7 cellular contexts compared by ENCODE assay signal in the genomic region with DNA sequence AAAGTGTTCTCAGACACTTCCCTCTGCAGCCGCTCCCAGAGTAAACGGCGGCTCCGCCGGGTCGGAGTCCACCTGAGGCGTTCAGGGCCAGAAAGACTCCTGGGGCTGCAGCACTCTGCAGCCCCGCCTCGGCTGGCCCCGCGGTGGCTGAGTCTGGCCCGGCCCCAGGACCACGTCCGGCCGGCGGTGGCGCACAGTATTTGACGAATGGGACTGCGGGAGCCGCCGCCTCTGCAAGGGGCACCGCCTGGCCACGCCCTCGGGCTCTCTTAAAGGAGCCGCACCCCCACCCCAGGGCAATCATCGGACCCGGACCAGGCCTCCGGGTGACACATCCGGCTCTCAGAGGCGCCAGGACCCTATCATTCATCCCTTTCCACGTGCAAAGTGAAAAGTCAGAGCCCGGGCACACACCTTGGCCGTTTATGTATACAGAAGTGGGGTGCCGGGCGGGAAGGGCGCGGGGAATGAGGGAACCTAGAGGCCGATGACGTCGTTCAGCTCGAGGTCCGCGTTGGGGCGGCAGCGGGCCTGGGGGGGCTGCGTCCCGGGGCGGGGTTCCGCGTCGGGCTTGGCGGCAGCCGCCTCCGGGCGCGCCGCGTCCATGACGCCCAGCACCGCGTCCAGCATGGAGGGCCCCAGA. TPM values are rescaled to one million over a fixed set of nuclear protein-coding genes. Genes with fewer than 3 reads are reported as not detected.
A peak's percentile ranks its signal among the peaks of the same experiment; 100 is the strongest.
DNase-seq lines count a peak whose midpoint lies in the region; ATAC-seq and TF ChIP-seq lines count a peak whose summit lies in the region.

No MANE protein-coding gene starts in this region.

- H3K36me3 Mint-ChIP-seq in HFFc6 (ENCODE audit: low read depth) = peaks cover 19% of the 10 kb centered on the region

- TF ChIP-seq CTCF in HFFc6 (IDR thresholded peaks at IDR 0.05) = no peak; the same call in 1 of the 2 replicates
- TF ChIP-seq CTCF in astrocyte of the spinal cord (IDR thresholded peaks at IDR 0.05; ENCODE audit: low read depth, low read length) = no peak

- peak; percentile 76 for TF ChIP-seq POLR2A in GM15510 (IDR thresholded peaks at IDR 0.05; ENCODE audit: borderline replicate concordance, extremely low read depth, insufficient read length)

- H3K27ac Mint-ChIP-seq in HFFc6 = peak overlapping the region; percentile 96

- peaks cover 26% of the 10 kb centered on the region for H3K27me3 Mint-ChIP-seq in HFFc6 (ENCODE audit: insufficient read depth)

- peak; percentile 70 for DNase-seq in HFFc6
- DNase-seq in MV-4-11 (lab: John Stamatoyannopoulos, UW) = peak; percentile 92
- DNase-seq in T-helper 9 cell = peak; percentile 50
- peak; percentile 90 for DNase-seq in astrocyte of the spinal cord (ENCODE audit: low read depth, low spot score)
- DNase-seq in iPS DF 19.7 (ENCODE audit: low read depth, low spot score) = peak; percentile 59
- peak; percentile 93 for DNase-seq in sciatic nerve (ENCODE audit: low spot score)

- intact Hi-C loops in sciatic nerve (cut with DNase I) = loop anchor here (5.0 kb wide), 1 partner anchor 438 kb away; no protein-coding TSS in a partner anchor

- H3K4me3 ChIP-seq in astrocyte of the spinal cord (ENCODE audit: low read depth, low read length) = peak overlapping the region; percentile 43

- peak; percentile 82 for ATAC-seq in sciatic nerve

- H3K4me3 Mint-ChIP-seq in HFFc6 = peak overlapping the region; percentile 91

- H3K4me1 Mint-ChIP-seq in HFFc6 (ENCODE audit: low read depth) = peaks cover 29% of the 10 kb centered on the region

- in situ Hi-C loops in astrocyte of the spinal cord (cut with HindIII; ENCODE audit: low sequenced_read_pairs) = no loop called here

- H3K9me3 Mint-ChIP-seq in HFFc6 = peaks cover 9% of the 10 kb centered on the region

RNA-seq across cellular contexts. Expression of gene LENG9, which starts 1.2 kb away (rescaled TPM):
- total RNA-seq in HFFc6 (2021; fragmentation: NEBNext Ultra II Directional; extraction: Animal tissue kit (Norgen Biotek cat#: 25700)) = 1 to 10 TPM; 3.0 to 4.0 (median 3.6) TPM
- 6.0 TPM for total RNA-seq in sciatic nerve

RNA-seq across cellular contexts. Expression of gene CDC42EP5, which starts 8.4 kb away (rescaled TPM):
- total RNA-seq in HFFc6 (2021; fragmentation: NEBNext Ultra II Directional; extraction: Animal tissue kit (Norgen Biotek cat#: 25700)) = 10 to 100 TPM; 45.9 to 70.5 (median 56.9) TPM
- total RNA-seq in sciatic nerve = 52.8 TPM

RNA-seq across cellular contexts. Expression of gene LENG8, which starts 15.7 kb away (rescaled TPM):
- total RNA-seq in HFFc6 (2021; fragmentation: NEBNext Ultra II Directional; extraction: Animal tissue kit (Norgen Biotek cat#: 25700)) = 10 to 100 TPM; 70.7 to 76.5 (median 74.0) TPM
- 305 TPM for total RNA-seq in sciatic nerve

RNA-seq across cellular contexts. Expression of gene LAIR2, which starts 37.9 kb away (rescaled TPM):
- not detected for total RNA-seq in HFFc6 (2021; fragmentation: NEBNext Ultra II Directional; extraction: Animal tissue kit (Norgen Biotek cat#: 25700))
- total RNA-seq in sciatic nerve = 1.1 TPM

RNA-seq across cellular contexts. Expression of gene TTYH1, which starts 49.5 kb away (rescaled TPM):
- under 1 TPM in 1 of 6 experiments, not detected in 5; 0.45 TPM for total RNA-seq in HFFc6 (2021; fragmentation: NEBNext Ultra II Directional; extraction: Animal tissue kit (Norgen Biotek cat#: 25700))
- 72.2 TPM for total RNA-seq in sciatic nerve

Comparison
In these comparisons a context has a peak if more than half of its experiments do, and no peak if none do; other contexts are left out.
1. Peak in every context shown above with its lines: DNase-seq, ATAC-seq and H3K4me3 ChIP-seq.